ENCODE assay signal across 8 cellular contexts in genomic region chrX:119573222-119573621, GRCh38. TPM values are rescaled to one million over a fixed set of nuclear protein-coding genes. Genes with fewer than 3 reads are reported as not detected.
A peak's percentile ranks its signal among the peaks of the same experiment; 100 is the strongest.
DNase-seq lines count a peak whose midpoint lies in the region; ATAC-seq, FAIRE-seq and TF ChIP-seq lines count a peak whose summit lies in the region.

No MANE protein-coding gene starts in this region.

- peaks cover 20% of the 10 kb centered on the region for H3K4me1 Mint-ChIP-seq in activated T-cell treated with anti-CD3 and anti-CD28 coated beads, Interleukin-2, amount 50 U/mL, for 72 hours (ENCODE audit: low read depth)

- H3K4me1 ChIP-seq in adrenal gland (replicated peaks in 1 of 2) (peaks cover 0 to 10% of the 10 kb centered on the region in 2 donors), kidney (ENCODE audit: control insufficient read depth in 1 of 2, insufficient read depth in 1 of 2, low read depth in 1 of 2, low read length in 2 of 2) (peaks cover 0 to 2% of the 10 kb centered on the region in 2 donors), tibial artery (peaks cover 0 to 14% (median 4%) of the 10 kb centered on the region in 4 donors)

- H3K36me3 ChIP-seq in adrenal gland (replicated peaks in 1 of 2) (no peaks in the 10 kb centered on the region), kidney (ENCODE audit: control insufficient read depth in 1 of 2, insufficient read depth in 2 of 2, low read length in 2 of 2) (no peaks in the 10 kb centered on the region), tibial artery (no peaks in the 10 kb centered on the region)

- peaks cover 19% of the 10 kb centered on the region for H3K27me3 Mint-ChIP-seq in activated T-cell treated with anti-CD3 and anti-CD28 coated beads, Interleukin-2, amount 50 U/mL, for 72 hours (ENCODE audit: low read depth)

- H3K36me3 Mint-ChIP-seq in activated T-cell treated with anti-CD3 and anti-CD28 coated beads, Interleukin-2, amount 50 U/mL, for 72 hours (ENCODE audit: insufficient read depth in 2 of 2), result peaks cover 0 to 4% of the 10 kb centered on the region in 2 donors

- H3K4me3 ChIP-seq in adrenal gland, result peak overlapping the region in 1 of 4 donors; percentile 51
- H3K4me3 ChIP-seq in kidney (ENCODE audit: low read length in 2 of 2), result peak overlapping the region; percentile 67 to 71
- peak overlapping the region; percentile 81 to 84 for H3K4me3 ChIP-seq in tibial artery

- TF ChIP-seq POLR2A in adrenal gland (IDR thresholded peaks at IDR 0.05), result no peak

- DNase-seq in activated T-cell treated with anti-CD3 and anti-CD28 coated beads, Interleukin-2, amount 50 U/mL, for 72 hours, result no peak
- no peak for DNase-seq in activated T-cell treated with anti-CD3 and anti-CD28 coated beads for 4 hours
- DNase-seq in adrenal gland, result peak in 1 of 7 donors; percentile 5
- no peak for DNase-seq in kidney
- no peak for DNase-seq in tibial artery
- DNase-seq in GOT3 (lab: John Stamatoyannopoulos, UW), result no peak
- DNase-seq in NCI-H187 (lab: John Stamatoyannopoulos, UW), result no peak

- WGBS in adrenal gland, 4 donors, result 43 to 75% (median 57%) methylated on average over 3 of the region's 3 CpGs

- H3K9ac ChIP-seq in kidney (ENCODE audit: low read length in 2 of 2), result no peak overlapping the region

- peak overlapping the region; percentile 22 for H3K27ac Mint-ChIP-seq in activated T-cell treated with anti-CD3 and anti-CD28 coated beads, Interleukin-2, amount 50 U/mL, for 72 hours

- H3K4me3 Mint-ChIP-seq in activated T-cell treated with anti-CD3 and anti-CD28 coated beads, Interleukin-2, amount 50 U/mL, for 72 hours, result peak overlapping the region; percentile 84 to 90

- intact Hi-C loops in adrenal gland (cut with DNase I) (no loop called here), kidney (cut with DNase I) (no loop called here), tibial artery (cut with DNase I; ENCODE audit: low total_unique reads) (loop anchor here (10.0 kb wide), 1 partner anchor 58 kb away; no protein-coding TSS in a partner anchor)

- no peaks in the 10 kb centered on the region for H3K27me3 ChIP-seq in adrenal gland
- no peaks in the 10 kb centered on the region for H3K27me3 ChIP-seq in tibial artery

- no peaks in the 10 kb centered on the region for H3K9me3 Mint-ChIP-seq in activated T-cell treated with anti-CD3 and anti-CD28 coated beads, Interleukin-2, amount 50 U/mL, for 72 hours

- H3K27ac ChIP-seq in adrenal gland (peak overlapping the region in 4 of 5 donors; percentile 85 to 94 (median 90)), kidney (ENCODE audit: low read depth in 2 of 2, low read length in 2 of 2) (no peak overlapping the region), tibial artery (peak overlapping the region; percentile 95 to 97)

- TF ChIP-seq CTCF in adrenal gland (IDR thresholded peaks at IDR 0.05), result no peak
- no peak for TF ChIP-seq CTCF in kidney (IDR thresholded peaks at IDR 0.05; ENCODE audit: borderline replicate concordance, extremely low read depth, insufficient read depth)
- no peak for TF ChIP-seq CTCF in tibial artery (IDR thresholded peaks at IDR 0.05)

- no peak for FAIRE-seq in kidney (lab: Jason Lieb, UNC)

- no peaks in the 10 kb centered on the region for H3K9me3 ChIP-seq in adrenal gland (replicated peaks in 1 of 3)
- no peaks in the 10 kb centered on the region for H3K9me3 ChIP-seq in kidney (ENCODE audit: control insufficient read depth in 1 of 2, low read length in 2 of 2)
- H3K9me3 ChIP-seq in tibial artery, result no peaks in the 10 kb centered on the region

- ATAC-seq in activated T-cell treated with anti-CD3 and anti-CD28 coated beads, Interleukin-2, amount 50 U/mL, for 72 hours (replicated peaks in 1 of 2), result no peak
- no peak for ATAC-seq in HG03520 (IDR thresholded peaks at IDR 0.05; ENCODE audit: unreplicated experiment)

RNA-seq across cellular contexts. Expression of gene UBE2A, which starts 1.1 kb away (rescaled TPM):
- 10 to 100 TPM; 75.6 to 84.8 TPM for total RNA-seq in activated T-cell treated with anti-CD3 and anti-CD28 coated beads, Interleukin-2, amount 50 U/mL, for 72 hours
- total RNA-seq in adrenal gland (10 to 100 TPM; 18.3 to 43.1 (median 32.4) TPM), kidney (50.5 TPM)
- polyA plus RNA-seq in adrenal gland (10 to 100 TPM; 31.2 to 88.4 (median 33.2) TPM), kidney (ENCODE audit: insufficient read depth, low read depth, low replicate concordance) (51.3 TPM)

RNA-seq across cellular contexts. Expression of gene STEEP1, which starts 8.0 kb away (rescaled TPM):
- total RNA-seq in activated T-cell treated with anti-CD3 and anti-CD28 coated beads, Interleukin-2, amount 50 U/mL, for 72 hours, result 10 to 100 TPM; 22.1 to 23.5 TPM
- total RNA-seq in adrenal gland, result 10 to 100 TPM; 15.9 to 32.0 (median 21.1) TPM
- 10 to 100 TPM in 1 of 3 donors, 1 to 10 TPM in 2; 7.0 to 30.9 (median 8.5) TPM for polyA plus RNA-seq in adrenal gland
- total RNA-seq in kidney, result 24.2 TPM
- polyA plus RNA-seq in kidney (ENCODE audit: insufficient read depth, low read depth, low replicate concordance), result 23.7 TPM

RNA-seq across cellular contexts. Expression of gene NKRF, which starts 33.0 kb away (rescaled TPM):
- 10 to 100 TPM; 15.9 to 18.8 TPM for total RNA-seq in activated T-cell treated with anti-CD3 and anti-CD28 coated beads, Interleukin-2, amount 50 U/mL, for 72 hours
- total RNA-seq in adrenal gland (10 to 100 TPM in 2 of 8 donors, 1 to 10 TPM in 6; 4.2 to 12.8 (median 7.3) TPM), kidney (9.0 TPM)
- polyA plus RNA-seq in adrenal gland (10 to 100 TPM in 2 of 3 donors, 1 to 10 TPM in 1; 8.0 to 13.2 (median 12.7) TPM), kidney (ENCODE audit: insufficient read depth, low read depth, low replicate concordance) (5.7 TPM)

Comparison
In these comparisons a context has a peak if more than half of its experiments do, and no peak if none do; other contexts are left out.
1. H3K27ac ChIP-seq: peak in adrenal gland (4 of 5) and tibial artery (2 of 2); none in kidney (0 of 2).